ENCODE assay signal across 18 cellular contexts in genomic region chr15:83714888-83715287, GRCh38.
DNase-seq lines count a peak whose midpoint lies in the region; ATAC-seq and TF ChIP-seq lines count a peak whose summit lies in the region.
"Had no signal": no experiment of that assay in that cellular context is flagged by ENCODE, and none has a peak within 500 bp of the region (broad histone marks: within the 10 kb centered on the region; RNA-seq: fewer than 3 reads in every experiment).

No MANE protein-coding gene starts in this region.

- H3K9me3 ChIP-seq in aorta (ENCODE audit: control insufficient read depth, low read length) = no peaks in the 10 kb centered on the region
- H3K9me3 ChIP-seq: SJCRH30 had no signal

- POLR2A ChIA-PET in GM10248 (lab: Yijun Ruan, JAX) = no interaction called here

- H3K36me3 ChIP-seq in aorta (ENCODE audit: control insufficient read depth in 1 of 2, insufficient read depth in 2 of 2, low read length in 1 of 2) = no peaks in the 10 kb centered on the region
- H3K36me3 ChIP-seq: SJCRH30 had no signal

- peak; percentile 45 for ATAC-seq in Right ventricle myocardium superior (ENCODE audit: poor library complexity)
- peak; percentile 78 for ATAC-seq in left ventricle myocardium superior
- peak; percentile 21 for ATAC-seq in aorta (ENCODE audit: low FRiP score)
- ATAC-seq: Panc1 had no signal

- no peaks in the 10 kb centered on the region for H3K27me3 Mint-ChIP-seq in nephron progenitor cell (ENCODE audit: low read depth, poor library complexity)

- H3K27me3 ChIP-seq in aorta (ENCODE audit: control insufficient read depth in 1 of 2, insufficient read depth in 2 of 2, low read length in 1 of 2) = no peaks in the 10 kb centered on the region
- H3K27me3 ChIP-seq: SJCRH30 had no signal

- intact Hi-C loops in Right ventricle myocardium superior (cut with DNase I) = no loop called here
- intact Hi-C loops in cardiac septum (cut with DNase I) = no loop called here
- intact Hi-C loops in left ventricle myocardium superior (cut with micrococcal nuclease) = no loop called here
- intact Hi-C loops in aorta (cut with DNase I) = no loop called here

- no peaks in the 10 kb centered on the region for H3K4me1 Mint-ChIP-seq in nephron progenitor cell

- H3K36me3 Mint-ChIP-seq in nephron progenitor cell (ENCODE audit: low read depth) = no peaks in the 10 kb centered on the region

- no peak for TF ChIP-seq CTCF in nephron progenitor cell (IDR thresholded peaks at IDR 0.05)
- no peak for TF ChIP-seq CTCF in GM10248 (IDR thresholded peaks at IDR 0.05; ENCODE audit: control extremely low read depth, extremely low read depth, low read depth, missing control alignments)

- peak overlapping the region in 1 of 2 donors; percentile 57 for H3K27ac ChIP-seq in aorta (ENCODE audit: low read depth in 1 of 2, low read length in 2 of 2)
- H3K27ac ChIP-seq: SJCRH30 had no signal

- H3K9me3 Mint-ChIP-seq in nephron progenitor cell = no peaks in the 10 kb centered on the region

- no peak overlapping the region for H3K4me3 Mint-ChIP-seq in nephron progenitor cell

- DNase-seq in Right ventricle myocardium superior = no peak
- no peak for DNase-seq in cardiac septum (ENCODE audit: low spot score)
- DNase-seq in brain pericyte (ENCODE audit: low read depth, low spot score) = peak; percentile 20
- no peak for DNase-seq in left ventricle myocardium superior
- no peak for DNase-seq in aorta
- no peak for DNase-seq in nephron progenitor cell
- DNase-seq in GM10248 (ENCODE audit: extremely low spot score) = no peak
- no peak for DNase-seq in CD1c-positive myeloid dendritic cell (ENCODE audit: extremely low spot score)
- DNase-seq: 8988T, C1 segment of cervical spinal cord, Karpas-422, NCI-H1048, NCI-H1417 treated with DMSO at 0.1 percent for 48 hours, NCI-H187, NCI-H510A treated with DMSO at 0.1 percent for 48 hours, NCI-H748 treated with DMSO at 0.1 percent for 48 hours, SJCRH30 had no signal

- CTCF ChIA-PET in GM10248 (lab: Yijun Ruan, JAX) = interaction anchor here (0.6 kb wide), 1 partner anchor 55 kb away, joined by 3 read pairs; no protein-coding TSS in a partner anchor

- no peak overlapping the region for H3K4me3 ChIP-seq in aorta (ENCODE audit: low read length in 2 of 2)
- H3K4me3 ChIP-seq: SJCRH30 had no signal

- H3K27ac Mint-ChIP-seq in nephron progenitor cell = no peak overlapping the region

- peaks cover 13 to 43% of the 10 kb centered on the region in 2 donors for H3K4me1 ChIP-seq in aorta (ENCODE audit: control insufficient read depth in 1 of 2, insufficient read depth in 2 of 2, low read length in 2 of 2)

Comparison
In these comparisons a context has a peak if more than half of its experiments do, and no peak if none do; other contexts are left out.
1. ATAC-seq: peak in every context shown above with its lines; median percentile 78 in left ventricle myocardium superior; 45 in Right ventricle myocardium superior; 21 in aorta.